Comparison of ENCODE assay signal across 21 cellular contexts in the genomic region with DNA sequence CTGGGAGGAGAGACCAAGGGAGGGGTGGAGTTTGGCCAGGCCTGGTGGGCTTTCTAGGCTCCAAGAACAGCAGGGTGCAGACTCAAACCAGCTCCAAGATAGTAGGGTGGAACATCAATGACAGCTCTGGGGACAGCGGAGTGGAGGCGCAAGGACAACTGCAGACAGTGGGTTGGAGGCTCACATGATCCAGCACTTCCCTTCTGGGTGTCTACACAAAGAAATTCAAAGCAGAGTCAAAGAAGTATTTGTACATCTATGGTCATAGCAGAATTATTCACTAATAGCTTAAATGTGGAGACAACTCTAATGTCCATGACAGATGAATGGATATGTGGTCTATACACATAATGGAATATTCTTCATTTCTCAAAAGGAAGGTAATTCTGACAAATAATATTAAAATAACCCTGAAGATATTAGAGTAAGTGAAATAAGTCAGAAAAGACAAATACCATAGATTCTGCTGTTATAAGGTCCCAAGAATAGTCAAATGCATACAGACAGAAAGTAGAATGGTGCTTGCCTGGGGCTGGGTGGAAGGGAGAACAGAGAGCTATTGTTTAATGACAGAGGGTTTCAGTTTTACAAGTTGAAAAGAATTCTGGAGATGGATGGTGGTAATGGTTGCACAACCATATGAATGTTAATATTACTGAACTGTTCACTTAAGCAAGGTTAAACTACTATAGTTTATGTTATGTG. TPM values are rescaled to one million over a fixed set of nuclear protein-coding genes. Genes with fewer than 3 reads are reported as not detected.
DNase-seq lines count a peak whose midpoint lies in the region; ATAC-seq and TF ChIP-seq lines count a peak whose summit lies in the region.
"Had no signal": no experiment of that assay in that cellular context is flagged by ENCODE, and none has a peak within 500 bp of the region (broad histone marks: within the 10 kb centered on the region; RNA-seq: fewer than 3 reads in every experiment).

No MANE protein-coding gene starts in this region.

- ATAC-seq in psoas muscle: no peak
- no peak for ATAC-seq in HG03159 (IDR thresholded peaks at IDR 0.05; ENCODE audit: unreplicated experiment)
- ATAC-seq: GM23338 had no signal

- H3K27me3 ChIP-seq in psoas muscle (ENCODE audit: insufficient read depth in 3 of 3, low read length in 2 of 3) (peaks cover 0 to 13% (median 2%) of the 10 kb centered on the region in 3 donors), hepatocyte (no peaks in the 10 kb centered on the region)

- in situ Hi-C loops in ACHN (cut with HindIII; ENCODE audit: low pct_ligation_motif_present, low pct_unique_long_range_greater_than_20kb, low sequenced_read_pairs): no loop called here

- no peaks in the 10 kb centered on the region for H3K79me2 ChIP-seq in hepatocyte

- H3K36me3 ChIP-seq in psoas muscle (ENCODE audit: insufficient read depth in 1 of 2, low read depth in 1 of 2) (no peaks in the 10 kb centered on the region), hepatocyte (replicated peaks; ENCODE audit: insufficient read depth, low read depth) (no peaks in the 10 kb centered on the region)

- no peak overlapping the region for H3K4me3 ChIP-seq in psoas muscle
- H3K4me3 ChIP-seq in hepatocyte: no peak overlapping the region
- H3K4me3 ChIP-seq: GM23338, SK-N-MC had no signal

- DNase-seq in GM20000 (ENCODE audit: low spot score): peak; percentile 4
- peak; percentile 83 for DNase-seq in globus pallidus (ENCODE audit: low spot score)
- DNase-seq in putamen (ENCODE audit: low spot score): peak; percentile 55
- DNase-seq in psoas muscle: no peak
- no peak for DNase-seq in ACHN
- DNase-seq in hepatocyte (ENCODE audit: low spot score): no peak
- DNase-seq: Caco-2, DMS153, EL, KBM-7, NCI-H1436, NCI-H2029 treated with DMSO at 0.1 percent for 48 hours, NCI-H2171 treated with DMSO at 0.1 percent for 48 hours, NCI-H446 treated with DMSO at 0.1 percent for 48 hours, NCI-H774 had no signal

- TF ChIP-seq CTCF in GM20000 (IDR thresholded peaks at IDR 0.05; ENCODE audit: extremely low read depth, missing control alignments): no peak
- TF ChIP-seq CTCF in psoas muscle (IDR thresholded peaks at IDR 0.05): no peak
- no peak for TF ChIP-seq CTCF in hepatocyte (IDR thresholded peaks at IDR 0.05; ENCODE audit: poor library complexity)

- WGBS in psoas muscle, 3 donors: 93 to 95% (median 95%) methylated on average over 2 of the region's 2 CpGs
- 97% methylated on average over 2 of the region's 2 CpGs for WGBS in hepatocyte (ENCODE audit: low lambda C conversion rate, missing lambda C conversion rate)

- intact Hi-C loops in psoas muscle (cut with DNase I): no loop called here

- no peak overlapping the region for H3K4me2 ChIP-seq in hepatocyte
- H3K4me2 ChIP-seq: GM23338 had no signal

- H4K20me1 ChIP-seq in hepatocyte (ENCODE audit: insufficient read depth, poor library complexity, severe bottlenecking): no peaks in the 10 kb centered on the region

- no peak overlapping the region for H2AFZ ChIP-seq in hepatocyte
- H2AFZ ChIP-seq: GM23338 had no signal

- H3K9me3 ChIP-seq in psoas muscle (no peaks in the 10 kb centered on the region), hepatocyte (ENCODE audit: low read depth) (no peaks in the 10 kb centered on the region)
- H3K9me3 ChIP-seq: Caco-2 had no signal

- H3K27ac ChIP-seq in angular gyrus (ENCODE audit: low read depth, low read length): peak overlapping the region; percentile 93
- no peak overlapping the region for H3K27ac ChIP-seq in psoas muscle
- no peak overlapping the region for H3K27ac ChIP-seq in hepatocyte
- H3K27ac ChIP-seq: SK-N-MC had no signal

- H3K4me1 ChIP-seq in psoas muscle: no peaks in the 10 kb centered on the region
- no peaks in the 10 kb centered on the region for H3K4me1 ChIP-seq in hepatocyte (ENCODE audit: insufficient read depth)
- H3K4me1 ChIP-seq: Caco-2 had no signal

- no peaks in the 10 kb centered on the region for H3K9me2 ChIP-seq in hepatocyte (replicated peaks; ENCODE audit: insufficient read depth)

RNA-seq across cellular contexts. Expression of a gene that starts 5.5 kb away (rescaled TPM):
- total RNA-seq in psoas muscle (not detected), hepatocyte (not detected in 2 replicates)
- polyA plus RNA-seq in psoas muscle (not detected), hepatocyte (not detected in 2 replicates)
- total RNA-seq: A673, Caco-2 had no signal
- polyA plus RNA-seq: CD14-positive monocyte had no signal

Comparison
In these comparisons a context has a peak if more than half of its experiments do, and no peak if none do; other contexts are left out.
1. DNase-seq: peak in GM20000 (single experiment), globus pallidus (single experiment) and putamen (single experiment); none in psoas muscle (0 of 2), ACHN (single experiment) and hepatocyte (single experiment).